In genomic region chr6:160454303-160454702, GRCh38 we compare ENCODE assay signal across 22 cellular contexts.
"Had no signal": no experiment of that assay in that cellular context is flagged by ENCODE, and none has a peak within 500 bp of the region (broad histone marks: within the 10 kb centered on the region; RNA-seq: fewer than 3 reads in every experiment).

No MANE protein-coding gene starts in this region.

- H3K36me3 ChIP-seq: gastrocnemius medialis, heart left ventricle, lower lobe of right lung had no signal

- H3K4me1 Mint-ChIP-seq: immature natural killer cell had no signal

- H3K36me3 Mint-ChIP-seq: mesothelial cell of epicardium had no signal

- H3K27ac Mint-ChIP-seq: mesothelial cell of epicardium; naive thymus-derived CD4-positive, alpha-beta T cell had no signal

- H3K4me3 Mint-ChIP-seq: immature natural killer cell; mesothelial cell of epicardium; naive thymus-derived CD4-positive, alpha-beta T cell had no signal

- H3K4me3 ChIP-seq: coronary artery, dorsolateral prefrontal cortex, esophagus squamous epithelium, gastrocnemius medialis, hepatocyte, left lung, lower lobe of right lung had no signal

- H3K27me3 ChIP-seq: dorsolateral prefrontal cortex, esophagus squamous epithelium, gastrocnemius medialis, hepatocyte had no signal

- H3K4me1 ChIP-seq: lower lobe of right lung had no signal

- H3K9me3 ChIP-seq: esophagus squamous epithelium, gastrocnemius medialis, left lung, lower lobe of right lung had no signal

- DNase-seq: dermis blood vessel endothelial cell; dorsolateral prefrontal cortex; effector CD4-positive, alpha-beta T cell; effector memory CD4-positive, alpha-beta T cell; esophagus squamous epithelium; foreskin fibroblast; foreskin melanocyte; gastrocnemius medialis; heart left ventricle; hypothalamus; immature natural killer cell; islet precursor cell; kidney; kidney glomerular epithelial cell; left lung; left ventricle myocardium superior; lower lobe of right lung; mesenchymal stem cell; naive thymus-derived CD4-positive, alpha-beta T cell had no signal

- H3K27ac ChIP-seq: dorsolateral prefrontal cortex, left lung, lower lobe of right lung had no signal

- H3K9me3 Mint-ChIP-seq: immature natural killer cell had no signal

- ATAC-seq: gastrocnemius medialis; heart left ventricle; left lung; lower lobe of right lung; naive thymus-derived CD4-positive, alpha-beta T cell had no signal
